ENCODE assay signal across 1 cellular context in the genomic region with DNA sequence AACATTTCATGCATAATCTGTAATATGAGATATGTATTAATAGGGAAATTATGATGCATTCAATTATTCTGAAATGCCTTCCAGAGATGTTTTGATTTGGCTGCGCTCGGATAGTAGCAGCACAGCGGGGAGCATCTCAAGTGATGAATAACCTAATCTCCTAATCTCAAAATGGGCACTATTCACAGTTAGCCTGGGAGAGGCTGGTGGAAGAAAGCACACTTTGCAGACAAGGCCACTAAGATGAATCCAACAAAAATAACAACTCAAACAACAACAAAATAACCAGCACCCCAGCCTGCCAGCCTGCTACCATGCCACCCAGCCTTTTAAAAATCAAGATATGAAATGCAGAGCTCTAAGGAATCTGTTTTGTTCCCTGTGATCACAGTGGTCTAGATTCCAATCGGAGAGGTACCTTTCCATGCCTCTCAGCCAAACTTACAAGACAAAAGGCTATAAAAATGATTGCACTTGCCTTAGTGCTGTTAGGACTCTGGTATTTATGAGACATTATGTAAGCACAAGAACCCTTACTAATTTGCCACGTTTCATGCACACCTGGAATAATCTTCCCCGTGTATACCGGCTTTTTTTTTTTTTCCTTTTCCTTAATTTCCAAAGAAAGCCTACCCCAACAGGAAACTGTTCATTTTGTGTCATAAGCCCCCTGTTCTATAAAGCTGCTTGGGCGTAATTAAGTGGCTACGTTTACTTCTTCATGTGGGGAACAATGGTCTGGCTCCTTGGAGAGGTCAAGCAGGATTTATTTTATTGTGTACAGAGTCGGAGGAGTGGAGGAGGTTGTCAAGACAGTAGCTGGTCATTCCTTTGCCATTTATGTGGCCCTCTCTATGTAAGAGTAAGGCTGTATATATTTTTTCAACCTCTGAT.
TF ChIP-seq lines count a peak whose summit lies in the region.

No MANE protein-coding gene starts in this region.

TF ChIP-seq in K562, 482 proteins besides CTCF, POLR2A, EP300 and RAD21 (continued from another document):
- no peak for TF ChIP-seq L3MBTL2 (IDR thresholded peaks at IDR 0.05)
- TF ChIP-seq EZH2 (IDR thresholded peaks at IDR 0.05; ENCODE audit: borderline replicate concordance, low read depth, low read length), result no peak
- TF ChIP-seq, protein P1, sequence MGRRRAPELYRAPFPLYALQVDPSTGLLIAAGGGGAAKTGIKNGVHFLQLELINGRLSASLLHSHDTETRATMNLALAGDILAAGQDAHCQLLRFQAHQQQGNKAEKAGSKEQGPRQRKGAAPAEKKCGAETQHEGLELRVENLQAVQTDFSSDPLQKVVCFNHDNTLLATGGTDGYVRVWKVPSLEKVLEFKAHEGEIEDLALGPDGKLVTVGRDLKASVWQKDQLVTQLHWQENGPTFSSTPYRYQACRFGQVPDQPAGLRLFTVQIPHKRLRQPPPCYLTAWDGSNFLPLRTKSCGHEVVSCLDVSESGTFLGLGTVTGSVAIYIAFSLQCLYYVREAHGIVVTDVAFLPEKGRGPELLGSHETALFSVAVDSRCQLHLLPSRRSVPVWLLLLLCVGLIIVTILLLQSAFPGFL (CRISPR knock-in tag; IDR thresholded peaks at IDR 0.05), result no peak
